Comparison of ENCODE assay signal across 2 cellular contexts in the genomic region with DNA sequence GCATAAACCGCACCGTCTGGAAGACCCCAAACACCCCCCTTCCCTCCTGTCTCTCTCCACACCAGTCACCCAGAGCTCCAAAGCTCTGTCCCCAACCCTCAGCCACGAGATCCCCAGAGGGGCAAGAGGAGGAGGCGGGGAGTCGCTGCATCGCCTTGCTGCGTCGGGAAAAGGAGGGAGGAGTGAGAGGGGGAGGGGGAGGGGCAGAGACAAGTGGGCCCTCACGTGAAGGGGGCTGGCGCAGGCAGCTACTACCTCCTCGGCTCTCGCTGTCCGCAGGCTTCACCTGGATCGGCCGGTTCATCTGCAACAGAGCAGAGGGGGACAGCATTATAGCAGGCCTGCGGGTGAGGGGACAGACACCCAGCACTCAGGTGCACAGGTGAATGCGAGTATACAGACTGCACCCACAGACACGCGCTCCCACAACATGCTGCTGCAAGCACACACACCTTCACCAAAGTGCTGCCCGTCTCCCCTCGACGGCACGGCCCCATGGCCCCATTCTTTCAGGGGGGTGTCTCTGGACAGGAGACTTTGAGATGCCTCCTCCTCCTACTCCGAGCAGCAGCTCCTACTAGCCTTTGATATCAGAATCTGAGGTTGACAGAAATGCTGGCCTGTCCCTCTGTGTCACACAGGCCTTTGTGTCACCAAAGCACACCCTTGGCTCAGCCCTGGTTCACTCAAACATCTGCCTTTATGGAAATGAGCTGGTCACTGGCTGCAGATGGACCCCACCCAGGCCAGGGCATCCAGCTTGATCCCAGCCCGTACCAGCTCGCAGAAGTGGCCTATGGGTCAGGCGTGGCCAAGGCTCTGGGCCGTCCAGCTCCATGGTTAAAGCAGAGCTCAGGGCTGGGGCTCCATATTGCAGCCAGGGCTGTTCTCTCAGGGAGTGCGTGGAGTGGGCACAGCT.
TF ChIP-seq lines count a peak whose summit lies in the region.

No MANE protein-coding gene starts in this region.

TF ChIP-seq in HepG2, 621 proteins besides CTCF, POLR2A, EP300 and RAD21:
- TF ChIP-seq RFX1 (IDR thresholded peaks at IDR 0.05) (no peak), KDM6A (CRISPR knock-in tag; IDR thresholded peaks at IDR 0.05; ENCODE audit: low read depth) (no peak), ZNF468 (CRISPR knock-in tag; IDR thresholded peaks at IDR 0.05) (no peak), SMAD9 (CRISPR knock-in tag; IDR thresholded peaks at IDR 0.05) (no peak), SMAD1 (CRISPR knock-in tag; IDR thresholded peaks at IDR 0.05; ENCODE audit: borderline replicate concordance, low read depth) (no peak), TBL1XR1 (IDR thresholded peaks at IDR 0.05; ENCODE audit: borderline replicate concordance, low read length, partially characterized antibody) (no peak), U2AF1 (optimal IDR thresholded peaks at IDR 0.05; ENCODE audit: low read depth, low read length) (no peak), EHMT2 (IDR thresholded peaks at IDR 0.05; ENCODE audit: borderline replicate concordance, low read depth, low read length) (no peak), HOXA3 (CRISPR knock-in tag; IDR thresholded peaks at IDR 0.05) (no peak), PPARG (CRISPR knock-in tag; conservative IDR thresholded peaks at IDR 0.05) (no peak), ZNF720 (CRISPR knock-in tag; IDR thresholded peaks at IDR 0.05) (no peak), U2AF2 (IDR thresholded peaks at IDR 0.05; ENCODE audit: low read depth, low read length) (no peak), MED13 (CRISPR knock-in tag; IDR thresholded peaks at IDR 0.05) (no peak), YEATS4 (CRISPR knock-in tag; IDR thresholded peaks at IDR 0.05; ENCODE audit: borderline replicate concordance) (no peak), ZNF619 (CRISPR knock-in tag; IDR thresholded peaks at IDR 0.05) (no peak), JUNB (CRISPR knock-in tag; IDR thresholded peaks at IDR 0.05; ENCODE audit: borderline replicate concordance) (no peak), TSC22D2 (CRISPR knock-in tag; IDR thresholded peaks at IDR 0.05; ENCODE audit: borderline replicate concordance) (no peak), MAFK (conservative IDR thresholded peaks at IDR 0.05 in 1 of 2, IDR thresholded peaks at IDR 0.05 in 1 of 2; ENCODE audit: low read length in 2 of 2) (no peak)
- TF ChIP-seq, protein P1, sequence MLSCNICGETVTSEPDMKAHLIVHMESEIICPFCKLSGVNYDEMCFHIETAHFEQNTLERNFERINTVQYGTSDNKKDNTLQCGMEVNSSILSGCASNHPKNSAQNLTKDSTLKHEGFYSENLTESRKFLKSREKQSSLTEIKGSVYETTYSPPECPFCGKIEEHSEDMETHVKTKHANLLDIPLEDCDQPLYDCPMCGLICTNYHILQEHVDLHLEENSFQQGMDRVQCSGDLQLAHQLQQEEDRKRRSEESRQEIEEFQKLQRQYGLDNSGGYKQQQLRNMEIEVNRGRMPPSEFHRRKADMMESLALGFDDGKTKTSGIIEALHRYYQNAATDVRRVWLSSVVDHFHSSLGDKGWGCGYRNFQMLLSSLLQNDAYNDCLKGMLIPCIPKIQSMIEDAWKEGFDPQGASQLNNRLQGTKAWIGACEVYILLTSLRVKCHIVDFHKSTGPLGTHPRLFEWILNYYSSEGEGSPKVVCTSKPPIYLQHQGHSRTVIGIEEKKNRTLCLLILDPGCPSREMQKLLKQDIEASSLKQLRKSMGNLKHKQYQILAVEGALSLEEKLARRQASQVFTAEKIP (CRISPR knock-in tag; IDR thresholded peaks at IDR 0.05; ENCODE audit: borderline replicate concordance) = no peak
- TF ChIP-seq, protein P2, sequence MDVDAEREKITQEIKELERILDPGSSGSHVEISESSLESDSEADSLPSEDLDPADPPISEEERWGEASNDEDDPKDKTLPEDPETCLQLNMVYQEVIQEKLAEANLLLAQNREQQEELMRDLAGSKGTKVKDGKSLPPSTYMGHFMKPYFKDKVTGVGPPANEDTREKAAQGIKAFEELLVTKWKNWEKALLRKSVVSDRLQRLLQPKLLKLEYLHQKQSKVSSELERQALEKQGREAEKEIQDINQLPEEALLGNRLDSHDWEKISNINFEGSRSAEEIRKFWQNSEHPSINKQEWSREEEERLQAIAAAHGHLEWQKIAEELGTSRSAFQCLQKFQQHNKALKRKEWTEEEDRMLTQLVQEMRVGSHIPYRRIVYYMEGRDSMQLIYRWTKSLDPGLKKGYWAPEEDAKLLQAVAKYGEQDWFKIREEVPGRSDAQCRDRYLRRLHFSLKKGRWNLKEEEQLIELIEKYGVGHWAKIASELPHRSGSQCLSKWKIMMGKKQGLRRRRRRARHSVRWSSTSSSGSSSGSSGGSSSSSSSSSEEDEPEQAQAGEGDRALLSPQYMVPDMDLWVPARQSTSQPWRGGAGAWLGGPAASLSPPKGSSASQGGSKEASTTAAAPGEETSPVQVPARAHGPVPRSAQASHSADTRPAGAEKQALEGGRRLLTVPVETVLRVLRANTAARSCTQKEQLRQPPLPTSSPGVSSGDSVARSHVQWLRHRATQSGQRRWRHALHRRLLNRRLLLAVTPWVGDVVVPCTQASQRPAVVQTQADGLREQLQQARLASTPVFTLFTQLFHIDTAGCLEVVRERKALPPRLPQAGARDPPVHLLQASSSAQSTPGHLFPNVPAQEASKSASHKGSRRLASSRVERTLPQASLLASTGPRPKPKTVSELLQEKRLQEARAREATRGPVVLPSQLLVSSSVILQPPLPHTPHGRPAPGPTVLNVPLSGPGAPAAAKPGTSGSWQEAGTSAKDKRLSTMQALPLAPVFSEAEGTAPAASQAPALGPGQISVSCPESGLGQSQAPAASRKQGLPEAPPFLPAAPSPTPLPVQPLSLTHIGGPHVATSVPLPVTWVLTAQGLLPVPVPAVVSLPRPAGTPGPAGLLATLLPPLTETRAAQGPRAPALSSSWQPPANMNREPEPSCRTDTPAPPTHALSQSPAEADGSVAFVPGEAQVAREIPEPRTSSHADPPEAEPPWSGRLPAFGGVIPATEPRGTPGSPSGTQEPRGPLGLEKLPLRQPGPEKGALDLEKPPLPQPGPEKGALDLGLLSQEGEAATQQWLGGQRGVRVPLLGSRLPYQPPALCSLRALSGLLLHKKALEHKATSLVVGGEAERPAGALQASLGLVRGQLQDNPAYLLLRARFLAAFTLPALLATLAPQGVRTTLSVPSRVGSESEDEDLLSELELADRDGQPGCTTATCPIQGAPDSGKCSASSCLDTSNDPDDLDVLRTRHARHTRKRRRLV (CRISPR knock-in tag; IDR thresholded peaks at IDR 0.05) = no peak

TF ChIP-seq in WTC11, 78 proteins besides CTCF, POLR2A, EP300 and RAD21:
- TF ChIP-seq ZNF532 (CRISPR knock-in tag; IDR thresholded peaks at IDR 0.05; ENCODE audit: borderline replicate concordance) = no peak
- no peak for TF ChIP-seq ESRRA (CRISPR knock-in tag; IDR thresholded peaks at IDR 0.05; ENCODE audit: borderline replicate concordance)
- TF ChIP-seq, protein P3, sequence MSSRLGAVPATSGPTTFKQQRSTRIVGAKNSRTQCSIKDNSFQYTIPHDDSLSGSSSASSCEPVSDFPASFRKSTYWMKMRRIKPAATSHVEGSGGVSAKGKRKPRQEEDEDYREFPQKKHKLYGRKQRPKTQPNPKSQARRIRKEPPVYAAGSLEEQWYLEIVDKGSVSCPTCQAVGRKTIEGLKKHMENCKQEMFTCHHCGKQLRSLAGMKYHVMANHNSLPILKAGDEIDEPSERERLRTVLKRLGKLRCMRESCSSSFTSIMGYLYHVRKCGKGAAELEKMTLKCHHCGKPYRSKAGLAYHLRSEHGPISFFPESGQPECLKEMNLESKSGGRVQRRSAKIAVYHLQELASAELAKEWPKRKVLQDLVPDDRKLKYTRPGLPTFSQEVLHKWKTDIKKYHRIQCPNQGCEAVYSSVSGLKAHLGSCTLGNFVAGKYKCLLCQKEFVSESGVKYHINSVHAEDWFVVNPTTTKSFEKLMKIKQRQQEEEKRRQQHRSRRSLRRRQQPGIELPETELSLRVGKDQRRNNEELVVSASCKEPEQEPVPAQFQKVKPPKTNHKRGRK (CRISPR knock-in tag; IDR thresholded peaks at IDR 0.05; ENCODE audit: borderline replicate concordance) = no peak
- TF ChIP-seq ELF4 (CRISPR knock-in tag; IDR thresholded peaks at IDR 0.05; ENCODE audit: low read depth) = no peak
- TF ChIP-seq, protein P4, sequence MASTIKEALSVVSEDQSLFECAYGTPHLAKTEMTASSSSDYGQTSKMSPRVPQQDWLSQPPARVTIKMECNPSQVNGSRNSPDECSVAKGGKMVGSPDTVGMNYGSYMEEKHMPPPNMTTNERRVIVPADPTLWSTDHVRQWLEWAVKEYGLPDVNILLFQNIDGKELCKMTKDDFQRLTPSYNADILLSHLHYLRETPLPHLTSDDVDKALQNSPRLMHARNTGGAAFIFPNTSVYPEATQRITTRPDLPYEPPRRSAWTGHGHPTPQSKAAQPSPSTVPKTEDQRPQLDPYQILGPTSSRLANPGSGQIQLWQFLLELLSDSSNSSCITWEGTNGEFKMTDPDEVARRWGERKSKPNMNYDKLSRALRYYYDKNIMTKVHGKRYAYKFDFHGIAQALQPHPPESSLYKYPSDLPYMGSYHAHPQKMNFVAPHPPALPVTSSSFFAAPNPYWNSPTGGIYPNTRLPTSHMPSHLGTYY (CRISPR knock-in tag; IDR thresholded peaks at IDR 0.05) = no peak
- no peak for TF ChIP-seq MLX (CRISPR knock-in tag; IDR thresholded peaks at IDR 0.05)
- TF ChIP-seq GTF2I (CRISPR knock-in tag; conservative IDR thresholded peaks at IDR 0.05) = no peak
- TF ChIP-seq ZNF121 (CRISPR knock-in tag; IDR thresholded peaks at IDR 0.05) = no peak
- TF ChIP-seq EMX1 (CRISPR knock-in tag; IDR thresholded peaks at IDR 0.05) = no peak
